In genomic region chr14:100405752-100406455, GRCh38 we compare ENCODE assay signal across 18 cellular contexts. TPM values are rescaled to one million over a fixed set of nuclear protein-coding genes. Genes with fewer than 3 reads are reported as not detected.
DNase-seq lines count a peak whose midpoint lies in the region; ATAC-seq and TF ChIP-seq lines count a peak whose summit lies in the region.
"Had no signal": no experiment of that assay in that cellular context is flagged by ENCODE, and none has a peak within 500 bp of the region (broad histone marks: within the 10 kb centered on the region; RNA-seq: fewer than 3 reads in every experiment).

No MANE protein-coding gene starts in this region.

- peaks cover 41% of the 10 kb centered on the region for H3K79me1 ChIP-seq in mesenchymal stem cell (replicated peaks; ENCODE audit: low read length, poor library complexity, severe bottlenecking)

- H3K4me2 ChIP-seq in mesenchymal stem cell (ENCODE audit: low read length, poor library complexity, severe bottlenecking): no peak overlapping the region

- no peaks in the 10 kb centered on the region for H3K27me3 ChIP-seq in ACC112 (ENCODE audit: insufficient read depth, low read length)
- no peaks in the 10 kb centered on the region for H3K27me3 ChIP-seq in CD8-positive, alpha-beta memory T cell (ENCODE audit: insufficient read depth, low read length, poor library complexity, severe bottlenecking)
- H3K27me3 ChIP-seq in mesenchymal stem cell (ENCODE audit: control insufficient read depth in 1 of 2, insufficient read depth in 1 of 2, low read length in 2 of 2): no peaks in the 10 kb centered on the region
- H3K27me3 ChIP-seq in tibial artery: no peaks in the 10 kb centered on the region
- H3K27me3 ChIP-seq: ascending aorta, SJSA1 had no signal

- 95% methylated on average over 12 of the region's 12 CpGs for WGBS in mesenchymal stem cell

- CTCF ChIA-PET in CD8-positive, alpha-beta memory T cell (lab: Charles Lee): interaction anchor here (5.5 kb wide), 1 partner anchor 240 kb away, joined by 23 read pairs; no protein-coding TSS in a partner anchor
- CTCF ChIA-PET in T-cell (lab: Charles Lee): no interaction called here

- no peaks in the 10 kb centered on the region for H3K9me3 Mint-ChIP-seq in CD8-positive, alpha-beta memory T cell
- H3K9me3 Mint-ChIP-seq in T-cell: no peaks in the 10 kb centered on the region
- H3K9me3 Mint-ChIP-seq: stimulated activated naive CD8-positive, alpha-beta T cell treated with anti-CD3 and anti-CD28 coated beads, Interleukin-15, amount 100 ng/mL, for 72 hours had no signal

- no peak for DNase-seq in CD8-positive, alpha-beta memory T cell
- no peak for DNase-seq in T-cell
- no peak for DNase-seq in mesenchymal stem cell
- DNase-seq in tibial artery: no peak
- no peak for DNase-seq in NCI-H2171 (lab: John Stamatoyannopoulos, UW)
- DNase-seq: C1 segment of cervical spinal cord; effector CD4-positive, alpha-beta T cell; foreskin melanocyte; midbrain; NCI-H1105; stimulated activated CD4-positive, alpha-beta T cell treated with anti-CD3 and anti-CD28 coated beads, Interleukin-4, amount 100 ng/mL, for 1 hour; stimulated activated naive CD8-positive, alpha-beta T cell treated with anti-CD3 and anti-CD28 coated beads, Interleukin-15, amount 100 ng/mL, for 72 hours had no signal

- H3K27ac ChIP-seq in ACC112 (ENCODE audit: low read depth, low read length) (peak overlapping the region; percentile 11; the same call in 1 of the 2 replicates), mesenchymal stem cell (ENCODE audit: low read length, poor library complexity, severe bottlenecking) (no peak overlapping the region), tibial artery (no peak overlapping the region)
- peak overlapping the region; percentile 48 for H3K27ac ChIP-seq in CD8-positive, alpha-beta memory T cell (ENCODE audit: low read depth, low read length)
- H3K27ac ChIP-seq: ascending aorta, SJSA1 had no signal

- H2BK120ac ChIP-seq in mesenchymal stem cell (ENCODE audit: low read depth, low read length): no peak overlapping the region

- no peak overlapping the region for H2BK15ac ChIP-seq in mesenchymal stem cell (ENCODE audit: low read depth, poor library complexity, severe bottlenecking)

- H3K27ac Mint-ChIP-seq in CD8-positive, alpha-beta memory T cell: peak overlapping the region; percentile 50 to 95 (median 85)
- H3K27ac Mint-ChIP-seq in T-cell: peak overlapping the region; percentile 80 to 87

- H2AK5ac ChIP-seq in mesenchymal stem cell (ENCODE audit: low read length, severe bottlenecking): peak overlapping the region; percentile 75

- H4K8ac ChIP-seq in mesenchymal stem cell (ENCODE audit: low read length): no peak overlapping the region

- peaks cover 0 to 1% of the 10 kb centered on the region in 2 donors for H3K27me3 Mint-ChIP-seq in CD8-positive, alpha-beta memory T cell
- H3K27me3 Mint-ChIP-seq in T-cell: no peaks in the 10 kb centered on the region
- H3K27me3 Mint-ChIP-seq: stimulated activated naive CD8-positive, alpha-beta T cell treated with anti-CD3 and anti-CD28 coated beads, Interleukin-15, amount 100 ng/mL, for 72 hours had no signal

- no peak for TF ChIP-seq CTCF in tibial artery (IDR thresholded peaks at IDR 0.05)

- H3K4me3 ChIP-seq in ACC112 (ENCODE audit: low read depth, low read length) (no peak overlapping the region), mesenchymal stem cell (ENCODE audit: insufficient read depth in 1 of 2, low read depth in 1 of 2, low read length in 2 of 2) (no peak overlapping the region), tibial artery (no peak overlapping the region)
- peak overlapping the region; percentile 23 for H3K4me3 ChIP-seq in CD8-positive, alpha-beta memory T cell (ENCODE audit: low read length)
- H3K4me3 ChIP-seq: ascending aorta, HAP-1, SJSA1 had no signal

- intact Hi-C loops in tibial artery (cut with DNase I; ENCODE audit: low total_unique reads): no loop called here

- H2BK12ac ChIP-seq in mesenchymal stem cell (ENCODE audit: low read length in 2 of 2): peak overlapping the region; percentile 15 to 75

- no peaks in the 10 kb centered on the region for H3K36me3 Mint-ChIP-seq in CD8-positive, alpha-beta memory T cell
- H3K36me3 Mint-ChIP-seq in T-cell: peaks cover 5% of the 10 kb centered on the region

- POLR2A ChIA-PET in CD8-positive, alpha-beta memory T cell (lab: Charles Lee): no interaction called here
- POLR2A ChIA-PET in T-cell (lab: Charles Lee): no interaction called here

- H2BK5ac ChIP-seq in mesenchymal stem cell (ENCODE audit: low read depth, low read length, poor library complexity, severe bottlenecking): no peak overlapping the region

- no peak overlapping the region for H3K9ac ChIP-seq in mesenchymal stem cell (ENCODE audit: low read length)

- H3K18ac ChIP-seq in mesenchymal stem cell (ENCODE audit: low read depth in 1 of 2, low read length in 2 of 2): no peak overlapping the region

- ATAC-seq in T-cell (replicated peaks in 1 of 4) (no peak), GM19023 (IDR thresholded peaks at IDR 0.05; ENCODE audit: unreplicated experiment) (no peak), GM18502 (IDR thresholded peaks at IDR 0.05; ENCODE audit: poor library complexity, unreplicated experiment) (no peak)

- H3K4me3 Mint-ChIP-seq in CD8-positive, alpha-beta memory T cell: peak overlapping the region in 6 of 7 donors; percentile 38 to 67 (median 60)
- peak overlapping the region in 1 of 3 donors; percentile 57 for H3K4me3 Mint-ChIP-seq in T-cell
- H3K4me3 Mint-ChIP-seq: stimulated activated naive CD8-positive, alpha-beta T cell treated with anti-CD3 and anti-CD28 coated beads, Interleukin-15, amount 100 ng/mL, for 72 hours had no signal

- no peaks in the 10 kb centered on the region for H3K9me3 ChIP-seq in CD8-positive, alpha-beta memory T cell (ENCODE audit: low read length)
- no peaks in the 10 kb centered on the region for H3K9me3 ChIP-seq in mesenchymal stem cell (ENCODE audit: control insufficient read depth, low read length)
- H3K9me3 ChIP-seq in tibial artery: no peaks in the 10 kb centered on the region
- H3K9me3 ChIP-seq: ascending aorta, HAP-1, SJSA1 had no signal

- peaks cover 21% of the 10 kb centered on the region for H3K4me1 ChIP-seq in ACC112 (ENCODE audit: control insufficient read depth, insufficient read depth, low read length, unreplicated experiment)
- H3K4me1 ChIP-seq in CD8-positive, alpha-beta memory T cell (ENCODE audit: insufficient read depth, low read length): peaks cover 25% of the 10 kb centered on the region
- peaks cover 54% of the 10 kb centered on the region for H3K4me1 ChIP-seq in mesenchymal stem cell (ENCODE audit: control insufficient read depth, insufficient read depth, low read depth, low read length)
- H3K4me1 ChIP-seq in tibial artery: peaks cover 0 to 10% (median 0%) of the 10 kb centered on the region in 4 donors
- H3K4me1 ChIP-seq: ascending aorta, HAP-1 had no signal

- H3K36me3 ChIP-seq in ACC112 (ENCODE audit: insufficient read depth, low read length) (no peaks in the 10 kb centered on the region), mesenchymal stem cell (ENCODE audit: control insufficient read depth in 1 of 2, insufficient read depth in 2 of 2, low read depth in 1 of 2, low read length in 2 of 2) (peaks cover 0 to 4% of the 10 kb centered on the region in 2 experiments), tibial artery (peaks cover 0 to 5% (median 0%) of the 10 kb centered on the region in 3 donors)
- no peaks in the 10 kb centered on the region for H3K36me3 ChIP-seq in CD8-positive, alpha-beta memory T cell (ENCODE audit: insufficient read depth, low read length)
- H3K36me3 ChIP-seq: ascending aorta, HAP-1, SJSA1 had no signal

- peak overlapping the region in 1 of 2 experiments; percentile 63 for H3K14ac ChIP-seq in mesenchymal stem cell (ENCODE audit: low read length in 2 of 2)

- no peak overlapping the region for H4K91ac ChIP-seq in mesenchymal stem cell (ENCODE audit: low read length)

- no peak overlapping the region for H3K4ac ChIP-seq in mesenchymal stem cell (ENCODE audit: low read depth in 1 of 2, low read length in 2 of 2)

- no peak overlapping the region for H2AFZ ChIP-seq in ACC112 (ENCODE audit: low read length, unreplicated experiment)
- H2AFZ ChIP-seq in mesenchymal stem cell (ENCODE audit: low read depth, low read length): no peak overlapping the region

- peaks cover 3% of the 10 kb centered on the region for H3K79me2 ChIP-seq in ACC112 (ENCODE audit: control insufficient read depth, insufficient read depth, low read length, unreplicated experiment)

- H3K4me1 Mint-ChIP-seq in CD8-positive, alpha-beta memory T cell: peaks cover 44 to 61% (median 49%) of the 10 kb centered on the region in 3 donors
- H3K4me1 Mint-ChIP-seq in T-cell: peaks cover 38 to 56% (median 54%) of the 10 kb centered on the region in 3 donors

- no peak overlapping the region for H3K23ac ChIP-seq in mesenchymal stem cell (ENCODE audit: low read length in 2 of 2)

RNA-seq across cellular contexts. Expression of gene WDR25, which starts 29.6 kb away (rescaled TPM):
- 1 to 10 TPM; 7.8 to 9.1 TPM for total RNA-seq in CD8-positive, alpha-beta memory T cell
- 10.4 TPM for polyA plus RNA-seq in CD8-positive, alpha-beta memory T cell
- 1 to 10 TPM; 5.7 to 9.7 (median 7.2) TPM for total RNA-seq in T-cell
- 12.3 TPM for polyA plus RNA-seq in mesenchymal stem cell (2013, experiment 1 of 2)
- 12.0 TPM for polyA plus RNA-seq in mesenchymal stem cell (2013, experiment 2 of 2)

Comparison
In these comparisons a context has a peak if more than half of its experiments do, and no peak if none do; other contexts are left out.
1. H3K27ac ChIP-seq: peak in ACC112 (single experiment) and CD8-positive, alpha-beta memory T cell (single experiment); none in mesenchymal stem cell (single experiment) and tibial artery (0 of 2).